ENCODE assay signal across 19 cellular contexts in the genomic region with DNA sequence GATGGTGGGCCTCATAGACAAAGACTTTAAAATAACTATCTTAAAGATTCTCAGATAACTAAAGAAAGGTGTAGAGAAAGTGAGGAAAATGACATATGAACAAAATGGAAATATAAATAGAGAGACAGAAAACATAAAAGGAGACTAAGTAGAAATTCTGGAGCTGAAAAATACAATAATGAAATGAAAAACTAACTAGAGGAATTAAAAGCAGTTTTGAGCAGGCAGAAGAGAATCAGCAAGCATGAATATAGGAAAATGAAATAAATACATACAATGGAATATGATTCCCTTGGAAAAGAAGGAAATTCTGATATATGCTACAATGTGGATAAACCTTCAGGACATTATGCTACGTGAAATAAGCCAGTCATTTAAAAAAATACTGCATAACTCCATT.
"Had no signal": no experiment of that assay in that cellular context is flagged by ENCODE, and none has a peak within 500 bp of the region (broad histone marks: within the 10 kb centered on the region; RNA-seq: fewer than 3 reads in every experiment).

No MANE protein-coding gene starts in this region.

- H3K27ac Mint-ChIP-seq: activated B cell treated with CpG ODN at 0.5 μM for 24 hours; activated CD4-positive, alpha-beta T cell treated with anti-CD3 and anti-CD28 coated beads for 36 hours; activated naive CD4-positive, alpha-beta T cell treated with anti-CD3 and anti-CD28 coated beads, Interleukin-2, amount 50 U/mL, for 72 hours; effector memory CD8-positive, alpha-beta T cell; T-helper 1 cell treated with Interleukin-12 subunit alpha and Interleukin-12 subunit beta and Interleukin-4 antibody, amounts not matched to agents 30 μg/mL and 1 μg/mL, for 36 hours had no signal

- H3K4me3 Mint-ChIP-seq: activated B cell treated with CpG ODN at 0.5 μM for 24 hours; activated CD4-positive, alpha-beta T cell treated with anti-CD3 and anti-CD28 coated beads for 36 hours; effector memory CD8-positive, alpha-beta T cell; T-helper 1 cell treated with Interleukin-12 subunit alpha and Interleukin-12 subunit beta and Interleukin-4 antibody, amounts not matched to agents 30 μg/mL and 1 μg/mL, for 36 hours had no signal

- ATAC-seq: activated CD4-positive, alpha-beta T cell treated with anti-CD3 and anti-CD28 coated beads for 36 hours; activated naive CD4-positive, alpha-beta T cell treated with anti-CD3 and anti-CD28 coated beads, Interleukin-2, amount 50 U/mL, for 72 hours; effector memory CD8-positive, alpha-beta T cell; gastrocnemius medialis; right lobe of liver had no signal

- DNase-seq: activated B cell treated with CpG ODN at 0.5 μM for 24 hours; activated CD4-positive, alpha-beta T cell treated with anti-CD3 and anti-CD28 coated beads for 36 hours; activated CD4-positive, alpha-beta T cell treated with anti-CD3 and anti-CD28 coated beads, Interleukin-2, amount 50 U/mL, for 4 hours; activated gamma-delta T cell; colonic mucosa; dorsolateral prefrontal cortex; effector memory CD8-positive, alpha-beta T cell; esophagus squamous epithelium; gastrocnemius medialis; hippocampal formation; left ventricle myocardium inferior; occipital lobe; right lobe of liver; stimulated activated CD4-positive, alpha-beta T cell treated with anti-CD3 and anti-CD28 coated beads, Interleukin-1b, Interleukin-23, amount 100 ng/mL, for 48 hours; T1000; transverse colon; uterus had no signal

- H3K27me3 Mint-ChIP-seq: activated B cell treated with CpG ODN at 0.5 μM for 24 hours; activated CD4-positive, alpha-beta T cell treated with anti-CD3 and anti-CD28 coated beads for 36 hours; effector memory CD8-positive, alpha-beta T cell had no signal
